ENCODE assay signal across 27 cellular contexts in the genomic region with DNA sequence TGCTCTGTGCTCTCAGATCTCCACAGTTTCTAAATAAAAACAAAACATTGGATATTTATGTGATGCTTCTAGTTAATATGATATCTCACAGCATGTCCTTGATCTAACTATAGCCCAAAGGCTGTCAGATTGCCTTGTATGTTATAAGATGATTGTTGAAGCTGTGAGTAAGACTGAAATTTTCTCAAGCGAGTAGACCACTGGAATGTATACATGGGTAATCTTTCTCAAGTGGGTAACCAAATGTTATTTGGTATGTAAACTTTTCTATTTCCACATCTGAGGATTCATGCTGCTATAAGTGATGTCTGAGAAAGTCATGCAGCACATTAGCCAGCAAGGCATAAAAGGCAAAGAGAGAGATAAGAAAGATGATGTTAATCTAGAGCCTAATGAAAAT.
DNase-seq lines count a peak whose midpoint lies in the region; ATAC-seq and TF ChIP-seq lines count a peak whose summit lies in the region.
"Had no signal": no experiment of that assay in that cellular context is flagged by ENCODE, and none has a peak within 500 bp of the region (broad histone marks: within the 10 kb centered on the region; RNA-seq: fewer than 3 reads in every experiment).

No MANE protein-coding gene starts in this region.

- no peak overlapping the region for H3K4me3 ChIP-seq in fibroblast of pulmonary artery (replicated peaks; ENCODE audit: low read depth, low read length)
- no peak overlapping the region for H3K4me3 ChIP-seq in skeletal muscle cell (ENCODE audit: low read depth, low read length)
- no peak overlapping the region for H3K4me3 ChIP-seq in hepatocyte
- H3K4me3 ChIP-seq: body of pancreas had no signal

- no peaks in the 10 kb centered on the region for H3K9me3 ChIP-seq in hepatocyte (ENCODE audit: low read depth)
- H3K9me3 ChIP-seq: body of pancreas had no signal

- DNase-seq in ELR (ENCODE audit: low read depth) = peak; percentile 53
- peak; percentile 25 for DNase-seq in SW480 (ENCODE audit: low spot score)
- DNase-seq in fibroblast of pulmonary artery (ENCODE audit: low read depth) = peak; percentile 27
- peak; percentile 64 for DNase-seq in skeletal muscle cell (ENCODE audit: low read depth)
- no peak for DNase-seq in GM10266 (ENCODE audit: extremely low spot score)
- no peak for DNase-seq in germinal center (ENCODE audit: low spot score)
- DNase-seq in hepatocyte (ENCODE audit: low spot score) = no peak
- DNase-seq: activated CD4-positive, alpha-beta T cell treated with anti-CD3 and anti-CD28 coated beads for 1 hour; activated CD8-positive, alpha-beta memory T cell treated with anti-CD3 and anti-CD28 coated beads for 24 hours; activated naive CD4-positive, alpha-beta T cell treated with anti-CD3 and anti-CD28 coated beads, Interleukin-2, amount 50 U/mL, for 16 hours; activated T-cell treated with anti-CD3 and anti-CD28 coated beads, Interleukin-2, amount 50 U/mL, for 48 hours; body of pancreas; cortex of kidney; DMS53; foreskin melanocyte; H7; Kasumi-1; mesendoderm; NCI-H1105; NCI-H2081 treated with DMSO at 0.1 percent for 48 hours; NCI-H510A treated with DMSO at 0.1 percent for 48 hours; nephron progenitor cell; posterior cingulate gyrus; RPMI8226; stimulated activated CD4-positive, alpha-beta T cell treated with anti-CD3 and anti-CD28 coated beads, Interleukin-2, amount 100 ng/mL, for 24 hours; stimulated activated naive B cell treated with anti-CD40 and anti-IgM and Interleukin-4, amounts not matched to agents 10 μg/mL and 1 μg/mL and 100 μg/mL, for 72 hours had no signal

- H3K79me2 ChIP-seq in hepatocyte = no peaks in the 10 kb centered on the region

- H3K4me1 ChIP-seq in hepatocyte (ENCODE audit: insufficient read depth) = no peaks in the 10 kb centered on the region
- H3K4me1 ChIP-seq: body of pancreas had no signal

- H4K20me1 ChIP-seq in hepatocyte (ENCODE audit: insufficient read depth, poor library complexity, severe bottlenecking) = no peaks in the 10 kb centered on the region

- H3K27me3 ChIP-seq in hepatocyte = no peaks in the 10 kb centered on the region
- H3K27me3 ChIP-seq: body of pancreas had no signal

- H3K9me2 ChIP-seq in hepatocyte (replicated peaks; ENCODE audit: insufficient read depth) = no peaks in the 10 kb centered on the region

- ATAC-seq in GM19463 (IDR thresholded peaks at IDR 0.05; ENCODE audit: unreplicated experiment) = no peak
- ATAC-seq: body of pancreas; stimulated activated naive B cell treated with anti-CD40 and anti-IgM and Interleukin-4, amounts not matched to agents 10 μg/mL and 1 μg/mL and 100 μg/mL, for 72 hours had no signal

- H3K36me3 ChIP-seq in hepatocyte (replicated peaks; ENCODE audit: insufficient read depth, low read depth) = no peaks in the 10 kb centered on the region

- no peak overlapping the region for H3K27ac ChIP-seq in hepatocyte
- H3K27ac ChIP-seq: body of pancreas had no signal

- 64% methylated on average over 1 of the region's 1 CpG for WGBS in hepatocyte (ENCODE audit: low lambda C conversion rate, missing lambda C conversion rate)

- no peak overlapping the region for H2AFZ ChIP-seq in hepatocyte

- no peak overlapping the region for H3K4me2 ChIP-seq in hepatocyte

- TF ChIP-seq CTCF in fibroblast of pulmonary artery (IDR thresholded peaks at IDR 0.05; ENCODE audit: low read length, missing control alignments) (no peak), GM10266 (IDR thresholded peaks at IDR 0.05; ENCODE audit: control insufficient read depth, insufficient read depth, low read depth, missing control alignments) (no peak), hepatocyte (IDR thresholded peaks at IDR 0.05; ENCODE audit: poor library complexity) (no peak)

Comparison
In these comparisons a context has a peak if more than half of its experiments do, and no peak if none do; other contexts are left out.
1. DNase-seq: peak in ELR (single experiment), SW480 (single experiment), fibroblast of pulmonary artery (single experiment) and skeletal muscle cell (single experiment); none in GM10266 (single experiment), germinal center (single experiment) and hepatocyte (single experiment).